ENCODE assay signal across 19 cellular contexts in the genomic region with DNA sequence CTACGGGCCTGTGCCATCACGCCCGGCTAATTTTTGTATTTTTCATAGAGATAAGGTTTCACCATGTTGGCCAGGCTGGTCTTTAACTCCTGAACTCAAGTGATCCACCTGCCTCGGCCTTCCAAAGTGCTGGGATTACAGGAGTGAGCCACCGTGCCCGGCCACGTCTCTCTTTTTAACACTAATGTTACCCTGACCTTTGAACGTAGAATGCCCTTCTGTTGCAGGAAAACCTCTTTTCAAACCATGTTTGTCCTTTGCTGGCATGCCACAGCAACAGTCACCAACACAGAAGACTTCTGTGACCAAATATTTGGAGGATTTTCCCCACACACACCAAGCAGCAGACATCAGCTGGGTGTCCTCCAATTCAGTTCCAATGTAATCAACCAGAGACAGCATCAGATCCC. TPM values are rescaled to one million over a fixed set of nuclear protein-coding genes. Genes with fewer than 3 reads are reported as not detected.
A peak's percentile ranks its signal among the peaks of the same experiment; 100 is the strongest.
DNase-seq lines count a peak whose midpoint lies in the region; ATAC-seq and TF ChIP-seq lines count a peak whose summit lies in the region.
"Had no signal": no experiment of that assay in that cellular context is flagged by ENCODE, and none has a peak within 500 bp of the region (broad histone marks: within the 10 kb centered on the region; RNA-seq: fewer than 3 reads in every experiment).

No MANE protein-coding gene starts in this region.

- H3K4me3 Mint-ChIP-seq in stimulated activated naive CD8-positive, alpha-beta T cell treated with anti-CD3 and anti-CD28 coated beads, Interleukin-15, Interleukin-2, amounts not matched to agents 100 ng/mL and 50 ng/mL, for 24 hours, result no peak overlapping the region
- H3K4me3 Mint-ChIP-seq in neural crest cell, result peak overlapping the region; percentile 25
- H3K4me3 Mint-ChIP-seq in activated T-helper 17 cell treated with anti-CD3 and anti-CD28 coated beads, Interleukin-2, amount 50 U/mL, for 72 hours, result no peak overlapping the region

- H3K4me1 Mint-ChIP-seq in stimulated activated naive CD8-positive, alpha-beta T cell treated with anti-CD3 and anti-CD28 coated beads, Interleukin-15, Interleukin-2, amounts not matched to agents 100 ng/mL and 50 ng/mL, for 24 hours (ENCODE audit: low read depth), result peaks cover 25% of the 10 kb centered on the region
- peaks cover 8% of the 10 kb centered on the region for H3K4me1 Mint-ChIP-seq in neural crest cell
- peaks cover 15% of the 10 kb centered on the region for H3K4me1 Mint-ChIP-seq in activated T-helper 17 cell treated with anti-CD3 and anti-CD28 coated beads, Interleukin-2, amount 50 U/mL, for 72 hours

- H3K27ac Mint-ChIP-seq in stimulated activated naive CD8-positive, alpha-beta T cell treated with anti-CD3 and anti-CD28 coated beads, Interleukin-15, Interleukin-2, amounts not matched to agents 100 ng/mL and 50 ng/mL, for 24 hours, result peak overlapping the region; percentile 7
- H3K27ac Mint-ChIP-seq in neural crest cell (ENCODE audit: unreplicated experiment), result no peak overlapping the region
- H3K27ac Mint-ChIP-seq in activated T-helper 17 cell treated with anti-CD3 and anti-CD28 coated beads, Interleukin-2, amount 50 U/mL, for 72 hours, result no peak overlapping the region
- H3K27ac Mint-ChIP-seq: CD4-positive, CD25-positive, alpha-beta regulatory T cell had no signal

- DNase-seq in stimulated activated naive CD8-positive, alpha-beta T cell treated with anti-CD3 and anti-CD28 coated beads, Interleukin-15, Interleukin-2, amounts not matched to agents 100 U/mL and 50 U/mL, for 24 hours, result no peak
- DNase-seq in left lobe of liver (ENCODE audit: low spot score) (no peak), neural crest cell (ENCODE audit: low read depth, low spot score) (no peak), Kasumi-1 (lab: John Stamatoyannopoulos, UW) (no peak)
- no peak for DNase-seq in activated effector memory CD4-positive, alpha-beta T cell treated with Interleukin-2 at 50 U/mL for 16 hours
- DNase-seq: CD4-positive, CD25-positive, alpha-beta regulatory T cell; DMS53; GM23248; KG1; MM.1S; NCI-H2029; NCI-H446; NCI-H524 treated with DMSO at 0.1 percent for 48 hours; NCI-H774; PC-3; SJCRH30 had no signal

- H3K36me3 Mint-ChIP-seq in stimulated activated naive CD8-positive, alpha-beta T cell treated with anti-CD3 and anti-CD28 coated beads, Interleukin-15, Interleukin-2, amounts not matched to agents 100 ng/mL and 50 ng/mL, for 24 hours (ENCODE audit: low read depth), result peaks cover 10% of the 10 kb centered on the region
- H3K36me3 Mint-ChIP-seq in neural crest cell (ENCODE audit: low read depth), result no peaks in the 10 kb centered on the region
- H3K36me3 Mint-ChIP-seq in activated T-helper 17 cell treated with anti-CD3 and anti-CD28 coated beads, Interleukin-2, amount 50 U/mL, for 72 hours (ENCODE audit: low read depth), result no peaks in the 10 kb centered on the region

- no peak for TF ChIP-seq CTCF in neural crest cell (conservative IDR thresholded peaks at IDR 0.05)

- H3K9me3 Mint-ChIP-seq in stimulated activated naive CD8-positive, alpha-beta T cell treated with anti-CD3 and anti-CD28 coated beads, Interleukin-15, Interleukin-2, amounts not matched to agents 100 ng/mL and 50 ng/mL, for 24 hours, result no peaks in the 10 kb centered on the region
- no peaks in the 10 kb centered on the region for H3K9me3 Mint-ChIP-seq in neural crest cell
- H3K9me3 Mint-ChIP-seq in activated T-helper 17 cell treated with anti-CD3 and anti-CD28 coated beads, Interleukin-2, amount 50 U/mL, for 72 hours, result no peaks in the 10 kb centered on the region
- H3K9me3 Mint-ChIP-seq: CD4-positive, CD25-positive, alpha-beta regulatory T cell had no signal

- no peaks in the 10 kb centered on the region for H3K27me3 Mint-ChIP-seq in stimulated activated naive CD8-positive, alpha-beta T cell treated with anti-CD3 and anti-CD28 coated beads, Interleukin-15, Interleukin-2, amounts not matched to agents 100 ng/mL and 50 ng/mL, for 24 hours
- H3K27me3 Mint-ChIP-seq in neural crest cell (ENCODE audit: low read depth), result peaks cover 2% of the 10 kb centered on the region
- no peaks in the 10 kb centered on the region for H3K27me3 Mint-ChIP-seq in activated T-helper 17 cell treated with anti-CD3 and anti-CD28 coated beads, Interleukin-2, amount 50 U/mL, for 72 hours

- no peak for ATAC-seq in stimulated activated naive CD8-positive, alpha-beta T cell treated with anti-CD3 and anti-CD28 coated beads, Interleukin-15, Interleukin-2, amounts not matched to agents 100 U/mL and 50 U/mL, for 24 hours
- peak; percentile 47 for ATAC-seq in left lobe of liver
- ATAC-seq in activated T-helper 17 cell treated with anti-CD3 and anti-CD28 coated beads, Interleukin-2, amount 50 U/mL, for 72 hours (replicated peaks), result no peak
- ATAC-seq: PC-3, Right ventricle myocardium inferior had no signal

RNA-seq across cellular contexts. Expression of gene HSD17B1, which starts 7.8 kb away (rescaled TPM):
- 1.3 TPM for total RNA-seq in left lobe of liver
- 1.2 and 1.9 TPM in 2 replicates for total RNA-seq in neural crest cell
- total RNA-seq in activated T-helper 17 cell treated with anti-CD3 and anti-CD28 coated beads, Interleukin-2, amount 50 U/mL, for 72 hours, result under 1 TPM; 0.82 to 0.90 TPM

RNA-seq across cellular contexts. Expression of gene NAGLU, which starts 8.8 kb away (rescaled TPM):
- total RNA-seq in left lobe of liver (44.4 TPM), neural crest cell (20.5 and 21.2 TPM in 2 replicates)
- total RNA-seq in activated T-helper 17 cell treated with anti-CD3 and anti-CD28 coated beads, Interleukin-2, amount 50 U/mL, for 72 hours, result 10 to 100 TPM in 1 of 2 donors, 1 to 10 TPM in 1; 8.4 to 11.0 TPM

RNA-seq across cellular contexts. Expression of gene COASY, which starts 17.1 kb away (rescaled TPM):
- total RNA-seq in left lobe of liver (78.8 TPM), neural crest cell (58.3 and 59.6 TPM in 2 replicates)
- 100 to 1,000 TPM in 1 of 2 donors, 10 to 100 TPM in 1; 76.7 to 108 TPM for total RNA-seq in activated T-helper 17 cell treated with anti-CD3 and anti-CD28 coated beads, Interleukin-2, amount 50 U/mL, for 72 hours

RNA-seq across cellular contexts. Expression of gene MLX, which starts 22.0 kb away (rescaled TPM):
- total RNA-seq in left lobe of liver, result 38.7 TPM
- total RNA-seq in neural crest cell, result 38.6 and 41.1 TPM in 2 replicates
- 10 to 100 TPM; 46.2 to 57.8 TPM for total RNA-seq in activated T-helper 17 cell treated with anti-CD3 and anti-CD28 coated beads, Interleukin-2, amount 50 U/mL, for 72 hours

RNA-seq across cellular contexts. Expression of gene PSMC3IP, which starts 32.6 kb away (rescaled TPM):
- total RNA-seq in left lobe of liver, result 0.65 TPM
- total RNA-seq in neural crest cell, result 44.6 and 47.8 TPM in 2 replicates
- 10 to 100 TPM; 25.9 to 34.2 TPM for total RNA-seq in activated T-helper 17 cell treated with anti-CD3 and anti-CD28 coated beads, Interleukin-2, amount 50 U/mL, for 72 hours
